Comparison of ENCODE assay signal across 1 cellular context in the genomic region with DNA sequence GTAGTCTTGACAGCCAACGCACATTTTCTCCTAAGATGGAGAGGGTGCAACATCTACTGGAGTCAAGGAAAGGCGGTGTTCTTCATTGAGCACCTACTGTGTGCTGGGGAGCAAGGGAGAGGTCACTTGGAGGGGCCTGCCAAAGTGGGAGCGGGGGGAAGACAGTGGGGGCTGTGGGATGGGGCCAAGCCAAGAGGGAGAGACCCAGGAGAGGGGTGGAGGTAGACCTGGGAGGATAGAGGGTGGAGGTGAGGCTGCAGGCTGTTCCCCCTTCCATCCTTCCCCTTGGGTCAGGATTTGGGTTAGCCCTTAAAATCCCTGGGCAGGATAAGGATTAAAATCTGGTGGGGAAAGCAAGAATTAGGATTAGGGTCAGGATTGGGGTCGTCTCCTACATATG.
A peak's percentile ranks its signal among the peaks of the same experiment; 100 is the strongest.
TF ChIP-seq lines count a peak whose summit lies in the region.

No MANE protein-coding gene starts in this region.

TF ChIP-seq in K562, 482 proteins besides CTCF, POLR2A, EP300 and RAD21:
- TF ChIP-seq ZKSCAN1 (IDR thresholded peaks at IDR 0.05; ENCODE audit: low read depth, low read length) (peak; percentile 88), STAT5A (IDR thresholded peaks at IDR 0.05; ENCODE audit: borderline replicate concordance, low read length) (no peak)
